13 cellular contexts compared by ENCODE assay signal in genomic region chr3:141405581-141405980, GRCh38. TPM values are rescaled to one million over a fixed set of nuclear protein-coding genes. Genes with fewer than 3 reads are reported as not detected.
DNase-seq lines count a peak whose midpoint lies in the region; ATAC-seq, FAIRE-seq and TF ChIP-seq lines count a peak whose summit lies in the region.
"Had no signal": no experiment of that assay in that cellular context is flagged by ENCODE, and none has a peak within 500 bp of the region (broad histone marks: within the 10 kb centered on the region; RNA-seq: fewer than 3 reads in every experiment).

No MANE protein-coding gene starts in this region.

- WGBS in heart left ventricle, 4 donors, result 76 to 82% (median 80%) methylated on average over 4 of the region's 4 CpGs
- 88% methylated on average over 4 of the region's 4 CpGs for WGBS in hepatocyte (ENCODE audit: low lambda C conversion rate, missing lambda C conversion rate)

- H3K9me2 ChIP-seq in hepatocyte (replicated peaks; ENCODE audit: insufficient read depth), result no peaks in the 10 kb centered on the region

- no peaks in the 10 kb centered on the region for H4K20me1 ChIP-seq in hepatocyte (ENCODE audit: insufficient read depth, poor library complexity, severe bottlenecking)
- H4K20me1 ChIP-seq: BLaER1 treated with 17β-estradiol and CSF1 and Interleukin-3, amounts not matched to agents 10 nM and 100 nM had no signal

- no peak for FAIRE-seq in kidney (lab: Jason Lieb, UNC)
- FAIRE-seq: H54 had no signal

- TF ChIP-seq CTCF in heart left ventricle (IDR thresholded peaks at IDR 0.05) (no peak), ascending aorta (IDR thresholded peaks at IDR 0.05) (no peak), hepatocyte (IDR thresholded peaks at IDR 0.05; ENCODE audit: poor library complexity) (no peak), thoracic aorta (IDR thresholded peaks at IDR 0.05) (no peak), kidney (IDR thresholded peaks at IDR 0.05; ENCODE audit: borderline replicate concordance, extremely low read depth, insufficient read depth) (no peak)

- H3K27me3 ChIP-seq in heart left ventricle (no peaks in the 10 kb centered on the region), ascending aorta (no peaks in the 10 kb centered on the region), hepatocyte (no peaks in the 10 kb centered on the region), thoracic aorta (replicated peaks; ENCODE audit: insufficient read depth) (no peaks in the 10 kb centered on the region)

- H3K79me2 ChIP-seq in hepatocyte, result peaks cover 45% of the 10 kb centered on the region

- H3K9me3 ChIP-seq in heart left ventricle, result no peaks in the 10 kb centered on the region
- no peaks in the 10 kb centered on the region for H3K9me3 ChIP-seq in ascending aorta
- no peaks in the 10 kb centered on the region for H3K9me3 ChIP-seq in hepatocyte (ENCODE audit: low read depth)
- no peaks in the 10 kb centered on the region for H3K9me3 ChIP-seq in thoracic aorta
- no peaks in the 10 kb centered on the region for H3K9me3 ChIP-seq in kidney (ENCODE audit: control insufficient read depth in 1 of 2, low read length in 2 of 2)

- DNase-seq in heart left ventricle (no peak), cardiac septum (ENCODE audit: low spot score) (no peak), ascending aorta (ENCODE audit: low spot score in 2 of 2) (no peak), hepatocyte (ENCODE audit: low spot score) (no peak), thoracic aorta (ENCODE audit: low spot score) (no peak), kidney (no peak), A172 (ENCODE audit: low spot score) (no peak)
- DNase-seq: NCI-H446 treated with DMSO at 0.1 percent for 48 hours, SIG-M5 had no signal

- H3K4me1 ChIP-seq in heart left ventricle (peaks cover 13 to 91% (median 74%) of the 10 kb centered on the region in 12 donors), ascending aorta (peaks cover 2 to 64% of the 10 kb centered on the region in 2 donors), hepatocyte (ENCODE audit: insufficient read depth) (peaks cover 43% of the 10 kb centered on the region), thoracic aorta (ENCODE audit: control insufficient read depth in 1 of 2, low read depth in 2 of 2) (peaks cover 60 to 86% of the 10 kb centered on the region in 2 donors), kidney (ENCODE audit: control insufficient read depth in 1 of 2, insufficient read depth in 1 of 2, low read depth in 1 of 2, low read length in 2 of 2) (peaks cover 25 to 26% of the 10 kb centered on the region in 2 donors)

- intact Hi-C loops in heart left ventricle (cut with DNase I) (no loop called here), cardiac septum (cut with DNase I) (no loop called here), ascending aorta (cut with DNase I) (no loop called here), kidney (cut with DNase I) (no loop called here)

- H3K4me3 ChIP-seq in heart left ventricle, result no peak overlapping the region
- H3K4me3 ChIP-seq in ascending aorta, result no peak overlapping the region
- H3K4me3 ChIP-seq in hepatocyte, result no peak overlapping the region
- no peak overlapping the region for H3K4me3 ChIP-seq in thoracic aorta
- no peak overlapping the region for H3K4me3 ChIP-seq in kidney (ENCODE audit: low read length in 2 of 2)
- H3K4me3 ChIP-seq: BLaER1 treated with 17β-estradiol and CSF1 and Interleukin-3, amounts not matched to agents 10 nM and 100 nM had no signal

- H3K27ac ChIP-seq in heart left ventricle (peak overlapping the region; percentile 62 to 99 (median 98)), ascending aorta (peak overlapping the region; percentile 89 to 99), hepatocyte (peak overlapping the region; percentile 85), thoracic aorta (peak overlapping the region; percentile 41 to 99), kidney (ENCODE audit: low read depth in 2 of 2, low read length in 2 of 2) (no peak overlapping the region)
- H3K27ac ChIP-seq: BLaER1 treated with 17β-estradiol and CSF1 and Interleukin-3, amounts not matched to agents 10 nM and 100 nM had no signal

- TF ChIP-seq POLR2A in heart left ventricle (IDR thresholded peaks at IDR 0.05), result no peak

- no peak overlapping the region for H2AFZ ChIP-seq in hepatocyte

- H3K9ac ChIP-seq in kidney (ENCODE audit: low read length in 2 of 2), result no peak overlapping the region
- H3K9ac ChIP-seq: BLaER1 treated with 17β-estradiol and CSF1 and Interleukin-3, amounts not matched to agents 10 nM and 100 nM had no signal

- H3K4me2 ChIP-seq in hepatocyte, result no peak overlapping the region
- H3K4me2 ChIP-seq: BLaER1 treated with 17β-estradiol and CSF1 and Interleukin-3, amounts not matched to agents 10 nM and 100 nM had no signal

- peaks cover 0 to 61% (median 51%) of the 10 kb centered on the region in 9 donors for H3K36me3 ChIP-seq in heart left ventricle
- peaks cover 5 to 33% of the 10 kb centered on the region in 2 donors for H3K36me3 ChIP-seq in ascending aorta
- no peaks in the 10 kb centered on the region for H3K36me3 ChIP-seq in hepatocyte (replicated peaks; ENCODE audit: insufficient read depth, low read depth)
- H3K36me3 ChIP-seq in thoracic aorta, result peaks cover 25% of the 10 kb centered on the region
- peaks cover 14 to 32% of the 10 kb centered on the region in 2 donors for H3K36me3 ChIP-seq in kidney (ENCODE audit: control insufficient read depth in 1 of 2, insufficient read depth in 2 of 2, low read length in 2 of 2)

- ATAC-seq in heart left ventricle, result no peak
- no peak for ATAC-seq in thoracic aorta (ENCODE audit: insufficient number of reproducible peaks, low FRiP score, low read depth)
- ATAC-seq in HG03521 (IDR thresholded peaks at IDR 0.05; ENCODE audit: unreplicated experiment), result no peak
- ATAC-seq: WTC11 had no signal

RNA-seq across cellular contexts. Expression of gene ZBTB38, which starts 37.3 kb away (rescaled TPM):
- total RNA-seq in heart left ventricle (100 to 1,000 TPM in 7 of 9 donors, 10 to 100 TPM in 2; 97.5 to 189 (median 128) TPM), cardiac septum (119 TPM), ascending aorta (101 TPM), hepatocyte (122 and 140 TPM in 2 replicates), thoracic aorta (100 to 1,000 TPM; 169 to 215 TPM), kidney (113 TPM)
- polyA plus RNA-seq in heart left ventricle (10 to 100 TPM; 15.5 to 88.1 TPM), hepatocyte (31.6 and 32.7 TPM in 2 replicates), kidney (ENCODE audit: insufficient read depth, low read depth, low replicate concordance) (8.6 TPM)
- 81.2 and 94.1 TPM in 2 replicates for total RNA-seq in A172 (2014; rRNA removed; shearing (Covaris generic))

Comparison
In these comparisons a context has a peak if more than half of its experiments do, and no peak if none do; other contexts are left out.
1. H3K27ac ChIP-seq: peak in heart left ventricle (12 of 12), ascending aorta (2 of 2), hepatocyte (single experiment) and thoracic aorta (2 of 2); none in kidney (0 of 2).